In genomic region chr20:62813588-62813987, GRCh38 we compare ENCODE assay signal across 19 cellular contexts. TPM values are rescaled to one million over a fixed set of nuclear protein-coding genes. Genes with fewer than 3 reads are reported as not detected.
DNase-seq lines count a peak whose midpoint lies in the region; ATAC-seq, FAIRE-seq and TF ChIP-seq lines count a peak whose summit lies in the region.
"Had no signal": no experiment of that assay in that cellular context is flagged by ENCODE, and none has a peak within 500 bp of the region (broad histone marks: within the 10 kb centered on the region; RNA-seq: fewer than 3 reads in every experiment).

No MANE protein-coding gene starts in this region.

- no peaks in the 10 kb centered on the region for H3K9me3 Mint-ChIP-seq in nephron progenitor cell
- H3K9me3 Mint-ChIP-seq: CD4-positive, alpha-beta memory T cell; HFFc6 had no signal

- ATAC-seq in K562 (peak; percentile 14; the same call in 2 of the 3 replicates), left ventricle myocardium superior (no peak), GM19035 (IDR thresholded peaks at IDR 0.05; ENCODE audit: unreplicated experiment) (no peak)
- ATAC-seq: HCT116 had no signal

- POLR2A ChIA-PET in K562 (lab: Yijun Ruan, JAX): interaction anchor here (0.6 to 1.0 kb wide), 2 partner anchors 9 to 74 kb away, joined by 3 to 4 read pairs; no protein-coding TSS in a partner anchor

- no peak for TF ChIP-seq EP300 in K562 (IDR thresholded peaks at IDR 0.05; ENCODE audit: low read length)

- no peaks in the 10 kb centered on the region for H3K9me3 ChIP-seq in BLaER1 treated with 17β-estradiol and CSF1 and Interleukin-3, amounts not matched to agents 10 nM and 100 nM (replicated peaks in 1 of 11)
- H3K9me3 ChIP-seq in K562 (replicated peaks; ENCODE audit: control insufficient read depth, insufficient read depth, low read depth, low read length): no peaks in the 10 kb centered on the region
- H3K9me3 ChIP-seq: BE2C had no signal

- intact Hi-C loops in K562 (cut with micrococcal nuclease) (no loop called here), left ventricle myocardium superior (cut with micrococcal nuclease) (no loop called here)

- no peak overlapping the region for H3K27ac Mint-ChIP-seq in nephron progenitor cell
- H3K27ac Mint-ChIP-seq: CD14-positive monocyte; CD4-positive, alpha-beta memory T cell; HFFc6 had no signal

- peak overlapping the region in 7 of 11 experiments; percentile 1 to 99 (median 95); a peak in 7 of 22 replicates for H3K4me2 ChIP-seq in BLaER1 treated with 17β-estradiol and CSF1 and Interleukin-3, amounts not matched to agents 10 nM and 100 nM
- H3K4me2 ChIP-seq in K562 (ENCODE audit: insufficient read depth, low read length): no peak overlapping the region

- no peak overlapping the region for H2AFZ ChIP-seq in K562 (ENCODE audit: low read depth, low read length)

- H3K36me3 ChIP-seq in BLaER1 treated with 17β-estradiol and CSF1 and Interleukin-3, amounts not matched to agents 10 nM and 100 nM: peaks cover 52 to 60% (median 56%) of the 10 kb centered on the region in 11 experiments
- peaks cover 39% of the 10 kb centered on the region; the same call in 2 of the 3 replicates for H3K36me3 ChIP-seq in K562 (ENCODE audit: control insufficient read depth, insufficient read depth, low read length)

- no peak for TF ChIP-seq RAD21 in K562 (CRISPR knock-in tag; conservative IDR thresholded peaks at IDR 0.05 in 1 of 2, IDR thresholded peaks at IDR 0.05 in 1 of 2)

- H3K27me3 Mint-ChIP-seq in nephron progenitor cell (ENCODE audit: low read depth, poor library complexity): peaks cover 31% of the 10 kb centered on the region

- no peak for FAIRE-seq in K562 (lab: Jason Lieb, UNC)
- FAIRE-seq: GM12892 had no signal

- H3K4me3 ChIP-seq in BLaER1 treated with 17β-estradiol and CSF1 and Interleukin-3, amounts not matched to agents 10 nM and 100 nM: no peak overlapping the region
- no peak overlapping the region for H3K4me3 ChIP-seq in K562

- H3K27ac ChIP-seq in BLaER1 treated with 17β-estradiol and CSF1 and Interleukin-3, amounts not matched to agents 10 nM and 100 nM: no peak overlapping the region
- H3K27ac ChIP-seq in K562 (ENCODE audit: extremely low read depth, low read depth, low read length): no peak overlapping the region

- BruUV-seq in K562 (replicated peaks; lab: Mats Ljungman, UMichigan): no TSS peak

- no peak for TF ChIP-seq CTCF in K562 (IDR thresholded peaks at IDR 0.05 in 2 of 3, conservative IDR thresholded peaks at IDR 0.05 in 1 of 3; ENCODE audit: insufficient read depth in 2 of 3, low read depth in 1 of 3, low read length in 3 of 3)
- no peak for TF ChIP-seq CTCF in nephron progenitor cell (IDR thresholded peaks at IDR 0.05)

- CTCF ChIA-PET in K562 (lab: Yijun Ruan, JAX; ENCODE audit: low intra/inter-chr PET ratio): no interaction called here

- H3K4me1 ChIP-seq in BLaER1 treated with 17β-estradiol and CSF1 and Interleukin-3, amounts not matched to agents 10 nM and 100 nM: peaks cover 70 to 92% (median 79%) of the 10 kb centered on the region in 10 experiments
- peaks cover 3 to 77% of the 10 kb centered on the region in 2 experiments; a peak in 3 of 5 replicates for H3K4me1 ChIP-seq in K562 (replicated peaks in 1 of 2; ENCODE audit: control insufficient read depth in 2 of 2, insufficient read depth in 2 of 2, low read length in 2 of 2)

- DNase-seq in K562 (ENCODE audit: extremely low read depth in 1 of 4, low spot score in 3 of 4) (no peak), nephron progenitor cell (peak; percentile 38), mucosa of gallbladder (ENCODE audit: low spot score) (no peak), left ventricle myocardium superior (no peak)
- DNase-seq: CD4-positive, alpha-beta memory T cell; DMS153; DMS79; GDM1; GOT3; H7; HFFc6; IMR-90; KBM-7 had no signal

- H3K36me3 Mint-ChIP-seq in nephron progenitor cell (ENCODE audit: low read depth): no peaks in the 10 kb centered on the region

- in situ Hi-C loops in K562 (cut with MboI): no loop called here

- no peak overlapping the region; a peak in 1 of 22 replicates for H3K9ac ChIP-seq in BLaER1 treated with 17β-estradiol and CSF1 and Interleukin-3, amounts not matched to agents 10 nM and 100 nM
- H3K9ac ChIP-seq in K562 (ENCODE audit: insufficient read depth in 1 of 2, low read depth in 2 of 2, low read length in 2 of 2): no peak overlapping the region

- H3K4me1 Mint-ChIP-seq in nephron progenitor cell: peaks cover 13% of the 10 kb centered on the region

- no peak overlapping the region for H3K4me3 Mint-ChIP-seq in nephron progenitor cell
- H3K4me3 Mint-ChIP-seq: CD14-positive monocyte; CD4-positive, alpha-beta memory T cell; HFFc6 had no signal

- peaks cover 45 to 52% (median 49%) of the 10 kb centered on the region in 11 experiments for H3K27me3 ChIP-seq in BLaER1 treated with 17β-estradiol and CSF1 and Interleukin-3, amounts not matched to agents 10 nM and 100 nM
- peaks cover 0 to 10% of the 10 kb centered on the region in 2 experiments; a peak in 3 of 5 replicates for H3K27me3 ChIP-seq in K562 (ENCODE audit: control insufficient read depth in 2 of 2, insufficient read depth in 2 of 2, low read length in 2 of 2)

- H4K20me1 ChIP-seq in BLaER1 treated with 17β-estradiol and CSF1 and Interleukin-3, amounts not matched to agents 10 nM and 100 nM: peaks cover 70 to 98% (median 90%) of the 10 kb centered on the region in 11 experiments
- H4K20me1 ChIP-seq in K562 (replicated peaks; ENCODE audit: control insufficient read depth, insufficient read depth, low read length): peaks cover 6% of the 10 kb centered on the region

- H3K79me2 ChIP-seq in K562 (ENCODE audit: control insufficient read depth, insufficient read depth, low read length): no peaks in the 10 kb centered on the region

- 65% methylated on average over 9 of the region's 13 CpGs for WGBS in K562 (ENCODE audit: insufficient coverage, low coverage, missing lambda C conversion rate)

- no peaks in the 10 kb centered on the region for H3K9me1 ChIP-seq in K562 (ENCODE audit: control insufficient read depth, insufficient read depth, low read length)

- TF ChIP-seq POLR2A in K562 (conservative IDR thresholded peaks at IDR 0.05): no peak

RNA-seq across cellular contexts. Expression of gene COL9A3, which starts 3.3 kb away (rescaled TPM):
- total RNA-seq in K562 (2011; cell fraction: chromatin; rRNA removed; ENCODE audit: low replicate concordance): 2.5 and 7.3 TPM in 2 replicates
- 4.0 and 4.9 TPM in 2 replicates for total RNA-seq in K562 (2011; cell fraction: nucleolus; rRNA removed)
- 2.8 and 4.0 TPM in 2 replicates for total RNA-seq in K562 (2011; cell fraction: nucleoplasm; rRNA removed)
- total RNA-seq in K562 (2014; rRNA removed) (0.77 and 1.9 TPM in 2 replicates), K562 (2014; rRNA removed; fragmentation: Illumina TruSeq; extraction: Trizol) (0.18 and 0.51 TPM in 2 replicates), K562 (2015; rRNA removed; fragmentation: Illumina TruSeq; extraction: Trizol) (0.98 and 1.4 TPM in 2 replicates), K562 (2021) (1.3 and 1.7 TPM in 2 replicates), mucosa of gallbladder (3.6 TPM), left ventricle myocardium superior (2.9 TPM)
- polyA plus RNA-seq in K562 (2011; rRNA removed) (1.3 and 2.5 TPM in 2 replicates), K562 (2014; fragmentation: Illumina TruSeq; extraction: Trizol) (0.48 and 0.76 TPM in 2 replicates), K562 (2014; fragmentation: Nextera tagmentation; extraction: Ambion mirVana) (under 1 TPM in 1 of 2 experiments, not detected in 1; 0.14 TPM), K562 (2014; rRNA removed) (3.0 and 3.6 TPM in 2 replicates)
- 1.7 and 1.9 TPM in 2 replicates for polyA plus RNA-seq in K562 (2011; cell fraction: cytosol; rRNA removed)
- 12.1 and 20.8 TPM in 2 replicates for polyA plus RNA-seq in K562 (2011; cell fraction: nucleus; rRNA removed)
- polyA plus RNA-seq in K562 (2012): 2.0 and 3.0 TPM in 2 replicates
- polyA minus RNA-seq in K562 (2011; rRNA and poly(A)+ RNA removed): 0.35 and 0.87 TPM in 2 replicates
- polyA minus RNA-seq in K562 (2011; cell fraction: cytosol; rRNA and poly(A)+ RNA removed): 1.3 TPM in 1 of 2 replicates, not detected in the other
- polyA minus RNA-seq in K562 (2011; cell fraction: nucleus; rRNA and poly(A)+ RNA removed): 1.2 and 2.3 TPM in 2 replicates
- total RNA-seq: CD4-positive, alpha-beta memory T cell had no signal

RNA-seq across cellular contexts. Expression of gene OGFR, which starts 9.0 kb away (rescaled TPM):
- total RNA-seq in K562 (2011; cell fraction: chromatin; rRNA removed; ENCODE audit: low replicate concordance): 16.5 and 43.5 TPM in 2 replicates
- 33.8 and 38.4 TPM in 2 replicates for total RNA-seq in K562 (2011; cell fraction: nucleolus; rRNA removed)
- total RNA-seq in K562 (2011; cell fraction: nucleoplasm; rRNA removed): 22.4 and 24.6 TPM in 2 replicates
- total RNA-seq in K562 (2014; rRNA removed) (56.3 and 56.5 TPM in 2 replicates), K562 (2014; rRNA removed; fragmentation: Illumina TruSeq; extraction: Trizol) (8.9 and 10.3 TPM in 2 replicates), K562 (2015; rRNA removed; fragmentation: Illumina TruSeq; extraction: Trizol) (17.5 and 18.7 TPM in 2 replicates), K562 (2021) (33.1 and 36.5 TPM in 2 replicates), mucosa of gallbladder (50.8 TPM), left ventricle myocardium superior (21.0 TPM)
- polyA plus RNA-seq in K562 (2011; rRNA removed) (23.3 and 25.4 TPM in 2 replicates), K562 (2014; fragmentation: Illumina TruSeq; extraction: Trizol) (16.6 and 22.0 TPM in 2 replicates), K562 (2014; fragmentation: Nextera tagmentation; extraction: Ambion mirVana) (under 1 TPM; 0.39 TPM), K562 (2014; rRNA removed) (34.2 and 36.7 TPM in 2 replicates)
- polyA plus RNA-seq in K562 (2011; cell fraction: cytosol; rRNA removed): 15.8 and 36.7 TPM in 2 replicates
- 32.3 and 48.8 TPM in 2 replicates for polyA plus RNA-seq in K562 (2011; cell fraction: nucleus; rRNA removed)
- polyA plus RNA-seq in K562 (2012): 21.1 and 26.0 TPM in 2 replicates
- polyA minus RNA-seq in K562 (2011; rRNA and poly(A)+ RNA removed): 17.7 and 23.1 TPM in 2 replicates
- 19.9 and 22.3 TPM in 2 replicates for polyA minus RNA-seq in K562 (2011; cell fraction: cytosol; rRNA and poly(A)+ RNA removed)
- polyA minus RNA-seq in K562 (2011; cell fraction: nucleus; rRNA and poly(A)+ RNA removed): 8.8 and 9.7 TPM in 2 replicates

RNA-seq across cellular contexts. Expression of gene MRGBP, which starts 17.3 kb away (rescaled TPM):
- 11.0 and 21.6 TPM in 2 replicates for total RNA-seq in K562 (2011; cell fraction: chromatin; rRNA removed; ENCODE audit: low replicate concordance)
- total RNA-seq in K562 (2011; cell fraction: nucleolus; rRNA removed): 16.4 and 17.2 TPM in 2 replicates
- 12.8 and 15.0 TPM in 2 replicates for total RNA-seq in K562 (2011; cell fraction: nucleoplasm; rRNA removed)
- total RNA-seq in K562 (2014; rRNA removed) (31.3 and 37.0 TPM in 2 replicates), K562 (2014; rRNA removed; fragmentation: Illumina TruSeq; extraction: Trizol) (18.1 TPM in 2 replicates), K562 (2015; rRNA removed; fragmentation: Illumina TruSeq; extraction: Trizol) (25.2 and 25.7 TPM in 2 replicates), K562 (2021) (25.1 and 26.1 TPM in 2 replicates), mucosa of gallbladder (8.9 TPM), left ventricle myocardium superior (11.1 TPM)
- polyA plus RNA-seq in K562 (2011; rRNA removed) (18.7 and 20.7 TPM in 2 replicates), K562 (2014; fragmentation: Illumina TruSeq; extraction: Trizol) (18.4 and 21.0 TPM in 2 replicates), K562 (2014; fragmentation: Nextera tagmentation; extraction: Ambion mirVana) (1 to 10 TPM; 1.9 to 2.8 TPM), K562 (2014; rRNA removed) (26.3 and 26.7 TPM in 2 replicates)
- polyA plus RNA-seq in K562 (2011; cell fraction: cytosol; rRNA removed): 20.8 and 28.5 TPM in 2 replicates
- 27.0 and 39.1 TPM in 2 replicates for polyA plus RNA-seq in K562 (2011; cell fraction: nucleus; rRNA removed)
- polyA plus RNA-seq in K562 (2012): 14.8 and 21.7 TPM in 2 replicates
- polyA minus RNA-seq in K562 (2011; rRNA and poly(A)+ RNA removed): 12.7 and 15.7 TPM in 2 replicates
- polyA minus RNA-seq in K562 (2011; cell fraction: cytosol; rRNA and poly(A)+ RNA removed): 9.6 and 11.5 TPM in 2 replicates
- 9.4 and 12.2 TPM in 2 replicates for polyA minus RNA-seq in K562 (2011; cell fraction: nucleus; rRNA and poly(A)+ RNA removed)

RNA-seq across cellular contexts. Expression of gene TCFL5, which starts 48.0 kb away (rescaled TPM):
- total RNA-seq in K562 (2011; cell fraction: chromatin; rRNA removed; ENCODE audit: low replicate concordance): 13.1 and 14.9 TPM in 2 replicates
- 7.5 and 9.5 TPM in 2 replicates for total RNA-seq in K562 (2011; cell fraction: nucleolus; rRNA removed)
- total RNA-seq in K562 (2011; cell fraction: nucleoplasm; rRNA removed): 8.6 and 8.8 TPM in 2 replicates
- total RNA-seq in K562 (2014; rRNA removed): 11.1 and 11.2 TPM in 2 replicates
- 7.4 and 7.9 TPM in 2 replicates for total RNA-seq in K562 (2014; rRNA removed; fragmentation: Illumina TruSeq; extraction: Trizol)
- 9.2 and 10.2 TPM in 2 replicates for total RNA-seq in K562 (2015; rRNA removed; fragmentation: Illumina TruSeq; extraction: Trizol)
- 11.1 and 12.6 TPM in 2 replicates for total RNA-seq in K562 (2021)
- polyA plus RNA-seq in K562 (2011; rRNA removed): 8.5 and 12.2 TPM in 2 replicates
- polyA plus RNA-seq in K562 (2011; cell fraction: cytosol; rRNA removed): 4.3 and 4.4 TPM in 2 replicates
- polyA plus RNA-seq in K562 (2011; cell fraction: nucleus; rRNA removed): 8.0 and 8.3 TPM in 2 replicates
- polyA plus RNA-seq in K562 (2012): 6.7 and 8.1 TPM in 2 replicates
- polyA plus RNA-seq in K562 (2014; fragmentation: Illumina TruSeq; extraction: Trizol): 5.9 and 7.9 TPM in 2 replicates
- polyA plus RNA-seq in K562 (2014; fragmentation: Nextera tagmentation; extraction: Ambion mirVana): 1 to 10 TPM in 1 of 2 experiments, under 1 TPM in 1; 1.00 to 1.1 TPM
- polyA plus RNA-seq in K562 (2014; rRNA removed): 9.1 and 10.5 TPM in 2 replicates
- 6.6 and 6.8 TPM in 2 replicates for polyA minus RNA-seq in K562 (2011; rRNA and poly(A)+ RNA removed)
- polyA minus RNA-seq in K562 (2011; cell fraction: cytosol; rRNA and poly(A)+ RNA removed): 3.8 and 6.5 TPM in 2 replicates
- 1.9 and 3.9 TPM in 2 replicates for polyA minus RNA-seq in K562 (2011; cell fraction: nucleus; rRNA and poly(A)+ RNA removed)
- total RNA-seq in mucosa of gallbladder: 8.2 TPM
- total RNA-seq in left ventricle myocardium superior: 6.1 TPM
